Comparison of ENCODE assay signal across 8 cellular contexts in genomic region chr17:29930399-29931010, GRCh38. TPM values are rescaled to one million over a fixed set of nuclear protein-coding genes. Genes with fewer than 3 reads are reported as not detected.
DNase-seq lines count a peak whose midpoint lies in the region; ATAC-seq, FAIRE-seq and TF ChIP-seq lines count a peak whose summit lies in the region.

No MANE protein-coding gene starts in this region.

- peak overlapping the region; percentile 56 for H3K27ac ChIP-seq in CD8-positive, alpha-beta memory T cell (ENCODE audit: low read depth, low read length)
- peak overlapping the region; percentile 86 to 96 for H3K27ac ChIP-seq in ascending aorta

- FAIRE-seq in D721Med (lab: Jason Lieb, UNC) = no peak

- no peaks in the 10 kb centered on the region for H3K27me3 ChIP-seq in CD8-positive, alpha-beta memory T cell (ENCODE audit: insufficient read depth, low read length, poor library complexity, severe bottlenecking)
- no peaks in the 10 kb centered on the region for H3K27me3 ChIP-seq in ascending aorta

- CTCF ChIA-PET in CD8-positive, alpha-beta memory T cell (lab: Charles Lee) = interaction anchor here (0.5 to 12.8 kb wide), 42 partner anchors 8 to 560 kb away, joined by 3 to 254 read pairs (median 4); partner anchors contain the start of gene EFCAB5

- H3K27ac Mint-ChIP-seq in CD8-positive, alpha-beta memory T cell = no peak overlapping the region
- peak overlapping the region in 1 of 2 donors; percentile 91 for H3K27ac Mint-ChIP-seq in stimulated activated naive CD8-positive, alpha-beta T cell treated with anti-CD3 and anti-CD28 coated beads, Interleukin-15, amount 100 ng/mL, for 72 hours

- intact Hi-C loops in ascending aorta (cut with DNase I) = loop anchor here (1.0 to 10.0 kb wide), 5 partner anchors 62 to 340 kb away; no protein-coding TSS in a partner anchor

- TF ChIP-seq CTCF in ascending aorta (IDR thresholded peaks at IDR 0.05) (no peak), D721Med (IDR thresholded peaks at IDR 0.05; ENCODE audit: insufficient read depth, missing control alignments) (no peak)

- no peaks in the 10 kb centered on the region for H3K36me3 ChIP-seq in CD8-positive, alpha-beta memory T cell (ENCODE audit: insufficient read depth, low read length)
- no peaks in the 10 kb centered on the region for H3K36me3 ChIP-seq in ascending aorta

- DNase-seq in CD8-positive, alpha-beta memory T cell = no peak
- peak; percentile 58 for DNase-seq in KBM-7
- DNase-seq in ascending aorta (ENCODE audit: low spot score in 2 of 2) = no peak
- DNase-seq in stimulated activated naive CD8-positive, alpha-beta T cell treated with anti-CD3 and anti-CD28 coated beads, Interleukin-15, amount 100 ng/mL, for 72 hours = peak in 1 of 2 donors; percentile 11
- DNase-seq in T-helper 9 cell = no peak
- DNase-seq in D721Med (ENCODE audit: insufficient read length, low spot score) = no peak

- H3K9me3 Mint-ChIP-seq in CD8-positive, alpha-beta memory T cell = no peaks in the 10 kb centered on the region
- H3K9me3 Mint-ChIP-seq in stimulated activated naive CD8-positive, alpha-beta T cell treated with anti-CD3 and anti-CD28 coated beads, Interleukin-15, amount 100 ng/mL, for 72 hours = no peaks in the 10 kb centered on the region

- H3K9me3 ChIP-seq in CD8-positive, alpha-beta memory T cell (ENCODE audit: low read length) = no peaks in the 10 kb centered on the region
- H3K9me3 ChIP-seq in ascending aorta = no peaks in the 10 kb centered on the region
- H3K9me3 ChIP-seq in iPS-18c (ENCODE audit: control insufficient read depth, insufficient read depth, low read length) = no peaks in the 10 kb centered on the region

- peak; percentile 11 for ATAC-seq in stimulated activated naive CD8-positive, alpha-beta T cell treated with anti-CD3 and anti-CD28 coated beads, Interleukin-15, amount 100 ng/mL, for 72 hours
- no peak for ATAC-seq in HG03565 (IDR thresholded peaks at IDR 0.05; ENCODE audit: unreplicated experiment)

- peak overlapping the region; percentile 73 for H3K4me3 ChIP-seq in CD8-positive, alpha-beta memory T cell (ENCODE audit: low read length)
- H3K4me3 ChIP-seq in ascending aorta = peak overlapping the region; percentile 87 to 99
- H3K4me3 ChIP-seq in iPS-18c (ENCODE audit: insufficient read depth, low read depth, low read length) = peak overlapping the region; percentile 93

- peaks cover 39% of the 10 kb centered on the region for H3K4me1 ChIP-seq in CD8-positive, alpha-beta memory T cell (ENCODE audit: insufficient read depth, low read length)
- peaks cover 0 to 7% of the 10 kb centered on the region in 2 donors for H3K4me1 ChIP-seq in ascending aorta

- H3K4me1 Mint-ChIP-seq in CD8-positive, alpha-beta memory T cell = peaks cover 29 to 35% (median 34%) of the 10 kb centered on the region in 3 donors
- H3K4me1 Mint-ChIP-seq in stimulated activated naive CD8-positive, alpha-beta T cell treated with anti-CD3 and anti-CD28 coated beads, Interleukin-15, amount 100 ng/mL, for 72 hours = peaks cover 26% of the 10 kb centered on the region

- peaks cover 0 to 12% (median 2%) of the 10 kb centered on the region in 3 donors for H3K36me3 Mint-ChIP-seq in CD8-positive, alpha-beta memory T cell

- H3K27me3 Mint-ChIP-seq in CD8-positive, alpha-beta memory T cell = peaks cover 0 to under 1% of the 10 kb centered on the region in 2 donors
- no peaks in the 10 kb centered on the region for H3K27me3 Mint-ChIP-seq in stimulated activated naive CD8-positive, alpha-beta T cell treated with anti-CD3 and anti-CD28 coated beads, Interleukin-15, amount 100 ng/mL, for 72 hours

- POLR2A ChIA-PET in CD8-positive, alpha-beta memory T cell (lab: Charles Lee) = interaction anchor here (0.9 to 2.3 kb wide), 6 partner anchors 57 to 315 kb away, joined by 3 to 17 read pairs (median 6); no protein-coding TSS in a partner anchor

- H3K4me3 Mint-ChIP-seq in CD8-positive, alpha-beta memory T cell = no peak overlapping the region
- no peak overlapping the region for H3K4me3 Mint-ChIP-seq in stimulated activated naive CD8-positive, alpha-beta T cell treated with anti-CD3 and anti-CD28 coated beads, Interleukin-15, amount 100 ng/mL, for 72 hours

- in situ Hi-C loops in KBM-7 (cut with MboI; ENCODE audit: low pct_unique_long_range_greater_than_20kb, low sequenced_read_pairs) = no loop called here

RNA-seq across cellular contexts. Expression of gene SSH2, which starts 0.5 kb away (rescaled TPM):
- 10 to 100 TPM; 28.1 to 32.1 TPM for total RNA-seq in CD8-positive, alpha-beta memory T cell
- polyA plus RNA-seq in CD8-positive, alpha-beta memory T cell = 35.9 TPM
- 7.9 TPM for total RNA-seq in ascending aorta

RNA-seq across cellular contexts. Expression of gene EFCAB5, which starts 10.9 kb away (rescaled TPM):
- total RNA-seq in CD8-positive, alpha-beta memory T cell = 1 to 10 TPM in 1 of 2 experiments, under 1 TPM in 1; 0.84 to 1.2 TPM
- polyA plus RNA-seq in CD8-positive, alpha-beta memory T cell = 0.58 TPM
- 1.1 TPM for total RNA-seq in ascending aorta
